ENCODE assay signal across 2 cellular contexts in genomic region chr1:42859366-42859765, GRCh38.
TF ChIP-seq lines count a peak whose summit lies in the region.
"Not testable (repeated sequence)": the region's sequence is repeated elsewhere in the genome, so short reads cannot be mapped to it uniquely, and the experiment has no call there.

No MANE protein-coding gene starts in this region.

TF ChIP-seq in HCT116, 20 proteins besides CTCF, POLR2A, EP300 and RAD21:
- TF ChIP-seq CBX3 (IDR thresholded peaks at IDR 0.05; ENCODE audit: low read depth) = peak; percentile 31; the same call in 1 of the 2 replicates

TF ChIP-seq in K562, 482 proteins besides CTCF, POLR2A, EP300 and RAD21:
- TF ChIP-seq TEAD4 (IDR thresholded peaks at IDR 0.05; ENCODE audit: low read length) (peak; percentile 55), TCF3 (CRISPR knock-in tag; IDR thresholded peaks at IDR 0.05) (peak; percentile 40; the same call in 1 of the 2 replicates), NCOR1 (IDR thresholded peaks at IDR 0.05) (peak; percentile 35), PKNOX1 (IDR thresholded peaks at IDR 0.05) (peak; percentile 46; the same call in 1 of the 2 replicates), HDAC1 (IDR thresholded peaks at IDR 0.05) (peak in 1 of 2 experiments; percentile 67; a peak in 2 of 4 replicates), NFIC (IDR thresholded peaks at IDR 0.05) (0 out of 2 replicates have a peak, but pooled peaks have one; percentile 23), KDM1A (IDR thresholded peaks at IDR 0.05) (peak; percentile 96), HDAC2 (IDR thresholded peaks at IDR 0.05) (0 out of 2 replicates have a peak, but pooled peaks have one; percentile 47), ARID1B (IDR thresholded peaks at IDR 0.05) (peak; percentile 53), TRIM28 (IDR thresholded peaks at IDR 0.05) (0 out of 2 replicates have a peak, but pooled peaks have one; percentile 58), RCOR1 (IDR thresholded peaks at IDR 0.05; ENCODE audit: borderline replicate concordance in 1 of 2, low read depth in 2 of 2, low read length in 2 of 2) (peak in 1 of 2 experiments; percentile 60; a peak in 1 of 4 replicates), CBX3 (IDR thresholded peaks at IDR 0.05; ENCODE audit: borderline replicate concordance in 1 of 2, low read length in 2 of 2) (peak in 1 of 2 experiments; percentile 51; a peak in 1 of 3 replicates), TEAD1 (CRISPR knock-in tag; IDR thresholded peaks at IDR 0.05) (0 out of 4 replicates have a peak, but pooled peaks of 1 of the 2 experiments have one; percentile 40), MEIS2 (IDR thresholded peaks at IDR 0.05; ENCODE audit: partially characterized antibody) (peak; percentile 65), CBFA2T3 (IDR thresholded peaks at IDR 0.05) (peak; percentile 84), CBFA2T2 (conservative IDR thresholded peaks at IDR 0.05) (peak; percentile 74), NR2C1 (tag; IDR thresholded peaks at IDR 0.05) (0 out of 2 replicates have a peak, but pooled peaks have one; percentile 21), TAL1 (IDR thresholded peaks at IDR 0.05) (peak; percentile 57), ARNT (IDR thresholded peaks at IDR 0.05) (peak in 1 of 2 experiments; percentile 81; a peak in 2 of 4 replicates), CBX5 (IDR thresholded peaks at IDR 0.05; ENCODE audit: borderline replicate concordance, low read depth) (0 out of 2 replicates have a peak, but pooled peaks have one; percentile 67), TEAD2 (tag; IDR thresholded peaks at IDR 0.05) (peak; percentile 37; the same call in 1 of the 2 replicates), TRIM24 (IDR thresholded peaks at IDR 0.05) (peak; percentile 49 to 62; a peak in 1 of 4 replicates)
- not testable (repeated sequence) for TF ChIP-seq TEAD4 (CRISPR knock-in tag; IDR thresholded peaks at IDR 0.05; ENCODE audit: borderline replicate concordance); NR2C1 (IDR thresholded peaks at IDR 0.05)
TF ChIP-seq in K562: peak in this region for 22; not testable (repeated sequence) for 460.
